ENCODE assay signal across 8 cellular contexts in genomic region chr1:67685067-67685557, GRCh38. TPM values are rescaled to one million over a fixed set of nuclear protein-coding genes. Genes with fewer than 3 reads are reported as not detected.
DNase-seq lines count a peak whose midpoint lies in the region; ATAC-seq and TF ChIP-seq lines count a peak whose summit lies in the region.

TSS of gene GADD45A (plus strand) at chr1:67685201. CDS start at chr1:67685495, 294 bp downstream.

- H4K8ac ChIP-seq in trophoblast cell (ENCODE audit: low read depth, low read length): peak within 1 kb of the TSS; percentile 53

- H3K27ac Mint-ChIP-seq in activated naive CD8-positive, alpha-beta T cell treated with anti-CD3 and anti-CD28 coated beads, Interleukin-2, amount 50 U/mL, for 24 hours: peak within 1 kb of the TSS; percentile 95

- no peaks in the 10 kb centered on the region for H3K9me3 Mint-ChIP-seq in activated naive CD8-positive, alpha-beta T cell treated with anti-CD3 and anti-CD28 coated beads, Interleukin-2, amount 50 U/mL, for 24 hours

- TF ChIP-seq CTCF in GM12865 (IDR thresholded peaks at IDR 0.05; ENCODE audit: insufficient read depth, low read depth, low read length, missing control alignments): no peak
- TF ChIP-seq CTCF in cardiac muscle cell (IDR thresholded peaks at IDR 0.05; ENCODE audit: low read depth, low read length): no peak
- TF ChIP-seq CTCF in upper lobe of left lung (IDR thresholded peaks at IDR 0.05): peak in 2 of 6 experiments; percentile 8 to 25

- peak within 1 kb of the TSS; percentile 85 for H4K91ac ChIP-seq in trophoblast cell (ENCODE audit: low read depth, low read length)

- peak within 1 kb of the TSS; percentile 98 for H3K18ac ChIP-seq in trophoblast cell (ENCODE audit: low read length)

- H2AFZ ChIP-seq in trophoblast cell (ENCODE audit: insufficient read depth, low read length, poor library complexity): peak within 1 kb of the TSS; percentile 38

- H3K14ac ChIP-seq in trophoblast cell (ENCODE audit: low read length): peak within 1 kb of the TSS; percentile 70

- H3K27me3 ChIP-seq in cardiac muscle cell (no peaks in the 10 kb centered on the region), trophoblast cell (ENCODE audit: insufficient read depth, low read length) (no peaks in the 10 kb centered on the region), upper lobe of left lung (no peaks in the 10 kb centered on the region)

- DNase-seq in GM12865 (ENCODE audit: low read depth): peak; percentile 99
- peak; percentile 91 for DNase-seq in NCI-H1417 treated with DMSO at 0.1 percent for 48 hours (lab: John Stamatoyannopoulos, UW)
- DNase-seq in SW480 (ENCODE audit: low spot score): peak; percentile 99
- DNase-seq in activated naive CD8-positive, alpha-beta T cell treated with anti-CD3 and anti-CD28 coated beads, Interleukin-2, amount 50 U/mL, for 24 hours: peak; percentile 92
- DNase-seq in cardiac muscle cell (ENCODE audit: low read depth in 1 of 2, low spot score in 1 of 2): peak; percentile 98 to 100
- peak; percentile 99 for DNase-seq in trophoblast cell
- peak; percentile 98 to 99 for DNase-seq in upper lobe of left lung

- peak within 1 kb of the TSS; percentile 63 for H3K4me3 ChIP-seq in GM12865 (ENCODE audit: low read depth, low read length)
- peak within 1 kb of the TSS; percentile 88 for H3K4me3 ChIP-seq in cardiac muscle cell
- H3K4me3 ChIP-seq in trophoblast cell (ENCODE audit: low read depth, low read length): peak within 1 kb of the TSS; percentile 96
- H3K4me3 ChIP-seq in upper lobe of left lung: peak within 1 kb of the TSS; percentile 83 to 94 (median 90)

- peak within 1 kb of the TSS; percentile 100 for H3K4ac ChIP-seq in trophoblast cell (ENCODE audit: low read depth, low read length)

- peaks cover 18% of the 10 kb centered on the region for H3K79me2 ChIP-seq in trophoblast cell (ENCODE audit: control insufficient read depth, insufficient read depth, low read length, poor library complexity)

- WGBS in trophoblast cell (ENCODE audit: extremely low coverage, insufficient coverage, insufficient read length): no CpG with 5 or more reads among the region's 39 CpGs
- WGBS in upper lobe of left lung, 2 donors: 0% methylated on average over 37 of the region's 39 CpGs; no CpG with 5 or more reads in 1 of the 2 donors

- H3K4me1 Mint-ChIP-seq in activated naive CD8-positive, alpha-beta T cell treated with anti-CD3 and anti-CD28 coated beads, Interleukin-2, amount 50 U/mL, for 24 hours: peaks cover 48% of the 10 kb centered on the region

- H3K4me2 ChIP-seq in trophoblast cell (ENCODE audit: low read length): peak within 1 kb of the TSS; percentile 72

- H4K12ac ChIP-seq in trophoblast cell (ENCODE audit: low read depth, low read length): peak within 1 kb of the TSS; percentile 81

- H2BK120ac ChIP-seq in trophoblast cell (ENCODE audit: insufficient read depth, low read length, poor library complexity): peak within 1 kb of the TSS; percentile 88

- H3K79me1 ChIP-seq in trophoblast cell (ENCODE audit: low read length): peaks cover 28% of the 10 kb centered on the region

- peak in 3 of 4 donors; percentile 85 to 100 (median 99) for TF ChIP-seq POLR2A in upper lobe of left lung (IDR thresholded peaks at IDR 0.05)

- no peaks in the 10 kb centered on the region for H3K9me3 ChIP-seq in cardiac muscle cell (ENCODE audit: low read depth)
- H3K9me3 ChIP-seq in trophoblast cell (ENCODE audit: insufficient read depth, low read depth, low read length): no peaks in the 10 kb centered on the region
- no peaks in the 10 kb centered on the region for H3K9me3 ChIP-seq in upper lobe of left lung

- no peaks in the 10 kb centered on the region for H3K27me3 Mint-ChIP-seq in activated naive CD8-positive, alpha-beta T cell treated with anti-CD3 and anti-CD28 coated beads, Interleukin-2, amount 50 U/mL, for 24 hours

- TF ChIP-seq EP300 in upper lobe of left lung (IDR thresholded peaks at IDR 0.05): peak in 1 of 4 donors; percentile 63

- peak within 1 kb of the TSS; percentile 45 for H3K23ac ChIP-seq in trophoblast cell (ENCODE audit: low read length)

- H3K4me3 Mint-ChIP-seq in activated naive CD8-positive, alpha-beta T cell treated with anti-CD3 and anti-CD28 coated beads, Interleukin-2, amount 50 U/mL, for 24 hours: peak within 1 kb of the TSS; percentile 92

- peak; percentile 86 for ATAC-seq in HG02763 (IDR thresholded peaks at IDR 0.05; ENCODE audit: unreplicated experiment)
- peak; percentile 86 for ATAC-seq in activated naive CD8-positive, alpha-beta T cell treated with anti-CD3 and anti-CD28 coated beads, Interleukin-2, amount 50 U/mL, for 24 hours
- peak; percentile 93 to 99 for ATAC-seq in upper lobe of left lung (ENCODE audit: low FRiP score in 2 of 2)

- peaks cover 11% of the 10 kb centered on the region for H3K36me3 ChIP-seq in cardiac muscle cell
- peaks cover 2 to 11% of the 10 kb centered on the region in 2 experiments for H3K36me3 ChIP-seq in trophoblast cell (ENCODE audit: control insufficient read depth in 1 of 2, insufficient read depth in 2 of 2, low read length in 2 of 2)
- peaks cover 0 to 22% (median 0%) of the 10 kb centered on the region in 4 donors for H3K36me3 ChIP-seq in upper lobe of left lung

- H2BK5ac ChIP-seq in trophoblast cell (ENCODE audit: low read depth, low read length, poor library complexity): peak within 1 kb of the TSS; percentile 84

- peaks cover 23% of the 10 kb centered on the region for H3K36me3 Mint-ChIP-seq in activated naive CD8-positive, alpha-beta T cell treated with anti-CD3 and anti-CD28 coated beads, Interleukin-2, amount 50 U/mL, for 24 hours (ENCODE audit: low read depth)

- peak within 1 kb of the TSS; percentile 96 for H3K27ac ChIP-seq in cardiac muscle cell
- H3K27ac ChIP-seq in trophoblast cell (ENCODE audit: low read depth, low read length): peak within 1 kb of the TSS; percentile 95
- H3K27ac ChIP-seq in upper lobe of left lung: peak within 1 kb of the TSS; percentile 92 to 96 (median 96)

- peak within 1 kb of the TSS; percentile 61 for H2AK5ac ChIP-seq in trophoblast cell (ENCODE audit: low read length)

- H3K4me1 ChIP-seq in cardiac muscle cell (ENCODE audit: low read depth) (peaks cover 38% of the 10 kb centered on the region), trophoblast cell (ENCODE audit: control insufficient read depth in 1 of 2, insufficient read depth in 2 of 2, low read length in 2 of 2) (peaks cover 2 to 7% of the 10 kb centered on the region in 2 experiments), upper lobe of left lung (peaks cover 15 to 37% (median 26%) of the 10 kb centered on the region in 4 donors)

- peak within 1 kb of the TSS; percentile 69 for H2BK12ac ChIP-seq in trophoblast cell (ENCODE audit: low read length)

- H3K9ac ChIP-seq in trophoblast cell (ENCODE audit: low read length): peak within 1 kb of the TSS; percentile 92

RNA-seq across cellular contexts. Expression of gene GADD45A, which starts in this region (rescaled TPM):
- 73.6 and 84.2 TPM in 2 replicates for total RNA-seq in cardiac muscle cell
- polyA plus RNA-seq in cardiac muscle cell: 106 and 112 TPM in 2 replicates
- polyA plus RNA-seq in trophoblast cell (2013): 81.0 and 84.6 TPM in 2 replicates
- total RNA-seq in upper lobe of left lung: 10 to 100 TPM; 21.7 to 45.6 (median 28.2) TPM

Comparison
In these comparisons a context has a peak if more than half of its experiments do, and no peak if none do; other contexts are left out.
1. Peak in every context shown above with its lines: DNase-seq, ATAC-seq, H3K4me3 ChIP-seq and H3K27ac ChIP-seq.